Comparison of ENCODE assay signal across 8 cellular contexts in the genomic region with DNA sequence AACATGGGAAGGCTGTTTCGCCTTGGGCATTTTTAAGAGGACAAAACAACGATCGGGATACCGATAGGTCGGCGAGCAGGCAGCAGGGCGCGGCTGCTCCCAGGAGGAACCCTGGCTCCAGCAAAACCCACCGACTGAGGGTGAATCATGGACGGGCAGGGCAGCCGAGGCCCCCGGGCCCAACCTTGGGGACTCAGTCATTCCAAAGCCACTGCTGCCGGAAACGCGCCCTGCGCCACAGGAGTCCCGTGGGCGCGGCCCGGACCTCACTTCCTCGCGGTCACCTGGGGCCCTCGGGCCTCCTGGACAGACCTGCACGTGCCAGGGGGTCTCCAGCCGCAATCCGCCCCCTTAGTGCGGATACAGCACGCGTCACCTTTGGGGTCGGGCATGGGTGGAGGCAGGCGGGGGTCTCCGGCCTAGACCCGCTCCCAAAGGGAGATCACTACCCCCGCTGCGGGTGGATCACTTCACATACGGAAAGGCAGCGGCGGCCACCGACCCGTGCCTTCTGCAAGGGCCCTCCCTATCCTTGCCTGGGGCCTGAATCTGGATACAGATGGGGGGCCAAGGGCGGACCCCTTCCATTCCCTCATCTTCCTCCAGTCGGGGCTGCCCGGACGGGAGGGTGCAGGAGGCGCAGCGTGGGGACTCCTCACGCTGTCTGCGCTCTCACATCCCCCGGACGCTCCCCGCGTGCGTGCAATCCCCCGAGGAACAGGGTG.
DNase-seq lines count a peak whose midpoint lies in the region; ATAC-seq lines count a peak whose summit lies in the region.

No MANE protein-coding gene starts in this region.

- H3K36me3 ChIP-seq in mucosa of stomach (ENCODE audit: control insufficient read depth, insufficient read depth, low read length) = no peaks in the 10 kb centered on the region

- H3K27me3 ChIP-seq in mucosa of stomach (ENCODE audit: control insufficient read depth, insufficient read depth, low read length) = no peaks in the 10 kb centered on the region

- no peaks in the 10 kb centered on the region for H3K9me3 ChIP-seq in mucosa of stomach (ENCODE audit: control insufficient read depth, low read length)

- H3K4me1 ChIP-seq in mucosa of stomach (ENCODE audit: control insufficient read depth, insufficient read depth, low read length) = peaks cover 51% of the 10 kb centered on the region

- no peaks in the 10 kb centered on the region for H3K9me3 Mint-ChIP-seq in stimulated activated naive B cell treated with anti-CD40 and anti-IgM and Interleukin-4, amounts not matched to agents 10 μg/mL and 1 μg/mL and 100 μg/mL, for 72 hours

- peak; percentile 5 for DNase-seq in NCI-H2107 (lab: John Stamatoyannopoulos, UW)
- DNase-seq in NCI-H2107 treated with DMSO at 0.1 percent for 48 hours (lab: John Stamatoyannopoulos, UW; ENCODE audit: unreplicated experiment) = no peak
- peak; percentile 58 for DNase-seq in NCI-H345 (lab: John Stamatoyannopoulos, UW)
- DNase-seq in activated T-cell treated with anti-CD3 and anti-CD28 coated beads for 24 hours (ENCODE audit: low read depth) = peak; percentile 39
- no peak for DNase-seq in epithelial cell of prostate (ENCODE audit: low read depth, low spot score)
- DNase-seq in stimulated activated naive B cell treated with anti-CD40 and anti-IgM and Interleukin-4, amounts not matched to agents 10 μg/mL and 1 μg/mL and 100 μg/mL, for 72 hours = peak; percentile 49

- peak overlapping the region; percentile 98 for H3K27ac Mint-ChIP-seq in stimulated activated naive B cell treated with anti-CD40 and anti-IgM and Interleukin-4, amounts not matched to agents 10 μg/mL and 1 μg/mL and 100 μg/mL, for 72 hours

- ATAC-seq in HG02852 (IDR thresholded peaks at IDR 0.05; ENCODE audit: unreplicated experiment) = peak; percentile 24
- peak; percentile 10 to 25 for ATAC-seq in stimulated activated naive B cell treated with anti-CD40 and anti-IgM and Interleukin-4, amounts not matched to agents 10 μg/mL and 1 μg/mL and 100 μg/mL, for 72 hours (replicated peaks)

- peak overlapping the region; percentile 53 for H3K4me3 ChIP-seq in mucosa of stomach (ENCODE audit: low read length)

- H3K9ac ChIP-seq in mucosa of stomach (ENCODE audit: low read length) = peak overlapping the region; percentile 90

- peaks cover 48 to 71% of the 10 kb centered on the region in 2 donors for H3K4me1 Mint-ChIP-seq in stimulated activated naive B cell treated with anti-CD40 and anti-IgM and Interleukin-4, amounts not matched to agents 10 μg/mL and 1 μg/mL and 100 μg/mL, for 72 hours

- H3K27ac ChIP-seq in epithelial cell of prostate = peak overlapping the region; percentile 90

- no peaks in the 10 kb centered on the region for H3K27me3 Mint-ChIP-seq in stimulated activated naive B cell treated with anti-CD40 and anti-IgM and Interleukin-4, amounts not matched to agents 10 μg/mL and 1 μg/mL and 100 μg/mL, for 72 hours

- H3K36me3 Mint-ChIP-seq in stimulated activated naive B cell treated with anti-CD40 and anti-IgM and Interleukin-4, amounts not matched to agents 10 μg/mL and 1 μg/mL and 100 μg/mL, for 72 hours = peaks cover 39 to 54% of the 10 kb centered on the region in 2 donors

- H3K4me3 Mint-ChIP-seq in stimulated activated naive B cell treated with anti-CD40 and anti-IgM and Interleukin-4, amounts not matched to agents 10 μg/mL and 1 μg/mL and 100 μg/mL, for 72 hours = peak overlapping the region; percentile 94

Comparison
In these comparisons a context has a peak if more than half of its experiments do, and no peak if none do; other contexts are left out.
1. DNase-seq: peak in NCI-H2107 (single experiment), NCI-H345 (single experiment), activated T-cell treated with anti-CD3 and anti-CD28 coated beads for 24 hours (single experiment) and stimulated activated naive B cell treated with anti-CD40 and anti-IgM and Interleukin-4, amounts not matched to agents 10 μg/mL and 1 μg/mL and 100 μg/mL, for 72 hours (single experiment); none in NCI-H2107 treated with DMSO at 0.1 percent for 48 hours (single experiment) and epithelial cell of prostate (single experiment).